In genomic region chr2:43406643-43407042, GRCh38 we compare ENCODE assay signal across 31 cellular contexts.
DNase-seq lines count a peak whose midpoint lies in the region; ATAC-seq, FAIRE-seq and TF ChIP-seq lines count a peak whose summit lies in the region.
"Had no signal": no experiment of that assay in that cellular context is flagged by ENCODE, and none has a peak within 500 bp of the region (broad histone marks: within the 10 kb centered on the region; RNA-seq: fewer than 3 reads in every experiment).

No MANE protein-coding gene starts in this region.

- TF ChIP-seq CTCF in HepG2 (CRISPR knock-in tag; IDR thresholded peaks at IDR 0.05), result no peak
- TF ChIP-seq CTCF in right lobe of liver (IDR thresholded peaks at IDR 0.05), result no peak

- WGBS in HepG2 (ENCODE audit: low lambda C conversion rate), result 67% methylated on average over 5 of the region's 5 CpGs
- WGBS in right lobe of liver (ENCODE audit: insufficient coverage, low coverage, low lambda C conversion rate, missing lambda C conversion rate), result 56% methylated on average over 3 of the region's 5 CpGs

- H3K27ac ChIP-seq in HepG2 (ENCODE audit: extremely low read length, insufficient read depth, low read length), result no peak overlapping the region
- no peak overlapping the region for H3K27ac ChIP-seq in right lobe of liver
- H3K27ac ChIP-seq in muscle layer of colon (ENCODE audit: low read depth, low read length), result peak overlapping the region; percentile 6
- H3K27ac ChIP-seq: colonic mucosa, foreskin keratinocyte, HL-60, left lung, ovary, tibial nerve had no signal

- no peaks in the 10 kb centered on the region for H3K9me3 ChIP-seq in HepG2 (ENCODE audit: low read length)
- no peaks in the 10 kb centered on the region for H3K9me3 ChIP-seq in right lobe of liver
- H3K9me3 ChIP-seq in muscle layer of colon (ENCODE audit: low read length), result no peaks in the 10 kb centered on the region
- H3K9me3 ChIP-seq in HAP-1, result no peaks in the 10 kb centered on the region
- H3K9me3 ChIP-seq: BE2C, colonic mucosa, left lung, ovary, tibial nerve had no signal

- no TSS peak for BruUV-seq in HepG2 (replicated peaks; lab: Mats Ljungman, UMichigan)

- in situ Hi-C loops in HepG2 (cut with HindIII; ENCODE audit: extremely low pct_ligation_motif_present, low pct_unique_long_range_greater_than_20kb) (no loop called here), HAP-1 (cut with MboI; ENCODE audit: low sequenced_read_pairs) (no loop called here)

- TF ChIP-seq EP300 in HepG2 (IDR thresholded peaks at IDR 0.05; ENCODE audit: low read depth in 2 of 2, low read length in 2 of 2) (no peak), HepG2 (CRISPR knock-in tag; IDR thresholded peaks at IDR 0.05; ENCODE audit: borderline replicate concordance) (no peak)

- H3K4me1 Mint-ChIP-seq in dendritic cell treated with granulocyte-macrophage colony-stimulating factor and Interleukin-4, amounts not matched to agents 40 ng/mL and 50 ng/mL, for 4 days (ENCODE audit: low read depth), result peaks cover 50% of the 10 kb centered on the region

- 0 out of 2 replicates have a peak overlapping the region, but pooled peaks have one; percentile 5 for H3K4me2 ChIP-seq in HepG2 (ENCODE audit: low read depth, low read length)
- H3K4me2 ChIP-seq: smooth muscle cell had no signal

- ATAC-seq in HepG2 (peak; percentile 22; the same call in 1 of the 3 replicates), right lobe of liver (no peak), HG02884 (IDR thresholded peaks at IDR 0.05; ENCODE audit: unreplicated experiment) (no peak)
- ATAC-seq: esophagus mucosa; foreskin keratinocyte; left lung; naive thymus-derived CD8-positive, alpha-beta T cell; Panc1 had no signal

- TF ChIP-seq RAD21 in HepG2 (CRISPR knock-in tag; IDR thresholded peaks at IDR 0.05), result no peak

- H3K27me3 Mint-ChIP-seq in dendritic cell treated with granulocyte-macrophage colony-stimulating factor and Interleukin-4, amounts not matched to agents 40 ng/mL and 50 ng/mL, for 4 days, result peaks cover 2% of the 10 kb centered on the region
- H3K27me3 Mint-ChIP-seq: activated B cell treated with CpG ODN at 0.5 μM for 24 hours; activated naive CD4-positive, alpha-beta T cell treated with anti-CD3 and anti-CD28 coated beads, Interleukin-2, amount 10 ng/mL, durations not matched to agents 7 days and 5 days; naive thymus-derived CD8-positive, alpha-beta T cell had no signal

- H3K9me3 Mint-ChIP-seq in dendritic cell treated with granulocyte-macrophage colony-stimulating factor and Interleukin-4, amounts not matched to agents 40 ng/mL and 50 ng/mL, for 4 days, result no peaks in the 10 kb centered on the region
- H3K9me3 Mint-ChIP-seq: activated B cell treated with CpG ODN at 0.5 μM for 24 hours; activated naive CD4-positive, alpha-beta T cell treated with anti-CD3 and anti-CD28 coated beads, Interleukin-2, amount 10 ng/mL, durations not matched to agents 7 days and 5 days; naive thymus-derived CD8-positive, alpha-beta T cell had no signal

- no peak for TF ChIP-seq POLR2A in HepG2 (IDR thresholded peaks at IDR 0.05; ENCODE audit: insufficient read depth in 1 of 2, low read depth in 2 of 2, low read length in 2 of 2)
- no peak for TF ChIP-seq POLR2A in right lobe of liver (IDR thresholded peaks at IDR 0.05)

- intact Hi-C loops in HepG2 (cut with micrococcal nuclease; ENCODE audit: unreplicated experiment) (no loop called here), right lobe of liver (cut with DNase I) (no loop called here)
- intact Hi-C loops in dendritic cell treated with granulocyte-macrophage colony-stimulating factor and Interleukin-4, amounts not matched to agents 40 ng/mL and 50 ng/mL, for 4 days (cut with micrococcal nuclease), result loop anchor here (5.0 to 10.0 kb wide), 3 partner anchors 51 to 172 kb away; no protein-coding TSS in a partner anchor

- H3K4me3 ChIP-seq in HepG2 (replicated peaks in 1 of 3; ENCODE audit: insufficient read depth in 1 of 3, low read depth in 2 of 3, low read length in 3 of 3), result no peak overlapping the region
- H3K4me3 ChIP-seq in right lobe of liver, result no peak overlapping the region
- no peak overlapping the region for H3K4me3 ChIP-seq in muscle layer of colon (ENCODE audit: low read depth in 1 of 2, low read length in 2 of 2)
- no peak overlapping the region for H3K4me3 ChIP-seq in HAP-1
- H3K4me3 ChIP-seq: colonic mucosa, left lung, ovary, smooth muscle cell, tibial nerve had no signal

- DNase-seq in HepG2 (ENCODE audit: low spot score), result no peak
- DNase-seq in right lobe of liver, result no peak
- DNase-seq in HAP-1 (ENCODE audit: low spot score in 2 of 2), result no peak
- DNase-seq in NCI-H2107 (lab: John Stamatoyannopoulos, UW), result no peak
- DNase-seq in DMS153 (lab: John Stamatoyannopoulos, UW), result no peak
- DNase-seq: activated B cell treated with CpG ODN at 0.5 μM for 24 hours; activated CD4-positive, alpha-beta T cell treated with anti-CD3 and anti-CD28 coated beads, Interleukin-2, amount 50 U/mL, for 48 hours; activated naive CD4-positive, alpha-beta T cell treated with anti-CD3 and anti-CD28 coated beads, Interleukin-2, amount 10 ng/mL, durations not matched to agents 7 days and 5 days; amniotic stem cell; colonic mucosa; effector memory CD4-positive, alpha-beta T cell; foreskin keratinocyte; GDM1; left lung; naive thymus-derived CD8-positive, alpha-beta T cell; NCI-H1092; NCI-H187; NCI-H526 treated with DMSO at 0.1 percent for 48 hours; ovary; SIG-M5; stimulated activated CD4-positive, alpha-beta T cell treated with anti-CD3 and anti-CD28 coated beads, Interleukin-2, amount 100 ng/mL, for 24 hours had no signal

- no peak for FAIRE-seq in HepG2 (lab: Jason Lieb, UNC)
- FAIRE-seq: bronchial epithelial cell had no signal

- H2AFZ ChIP-seq in HepG2 (ENCODE audit: low read length), result no peak overlapping the region

- no peaks in the 10 kb centered on the region for H3K27me3 ChIP-seq in HepG2 (ENCODE audit: control insufficient read depth in 1 of 2, insufficient read depth in 2 of 2, low read length in 2 of 2)
- no peaks in the 10 kb centered on the region for H3K27me3 ChIP-seq in right lobe of liver
- no peaks in the 10 kb centered on the region for H3K27me3 ChIP-seq in muscle layer of colon (ENCODE audit: control insufficient read depth in 1 of 2, insufficient read depth in 2 of 2, low read length in 2 of 2)
- no peaks in the 10 kb centered on the region for H3K27me3 ChIP-seq in HAP-1 (ENCODE audit: low read depth)
- H3K27me3 ChIP-seq: BE2C, colonic mucosa, foreskin keratinocyte, left lung, ovary, tibial nerve had no signal

- H3K79me2 ChIP-seq in HepG2 (ENCODE audit: insufficient read depth, low read length), result no peaks in the 10 kb centered on the region

- H3K9ac ChIP-seq in HepG2 (ENCODE audit: insufficient read depth, low read depth, low read length) (no peak overlapping the region), muscle layer of colon (ENCODE audit: low read length) (no peak overlapping the region)

- H3K36me3 ChIP-seq in HepG2 (replicated peaks in 1 of 2; ENCODE audit: control insufficient read depth in 1 of 2, insufficient read depth in 2 of 2, low read length in 2 of 2) (no peaks in the 10 kb centered on the region), right lobe of liver (no peaks in the 10 kb centered on the region), muscle layer of colon (ENCODE audit: insufficient read depth, low read length) (no peaks in the 10 kb centered on the region), HAP-1 (replicated peaks) (no peaks in the 10 kb centered on the region)
- H3K36me3 ChIP-seq: BE2C, colonic mucosa, left lung, ovary, tibial nerve had no signal

- H3K4me1 ChIP-seq in HepG2 (ENCODE audit: insufficient read depth, low read length) (peaks cover 38% of the 10 kb centered on the region), right lobe of liver (no peaks in the 10 kb centered on the region), muscle layer of colon (ENCODE audit: insufficient read depth, low read length) (peaks cover 49% of the 10 kb centered on the region), HAP-1 (no peaks in the 10 kb centered on the region; the same call in 1 of the 2 replicates)
- H3K4me1 ChIP-seq: colonic mucosa, foreskin keratinocyte had no signal

- POLR2A ChIA-PET in HepG2 (lab: Yijun Ruan, JAX), result no interaction called here

- peak overlapping the region; percentile 65 for H3K27ac Mint-ChIP-seq in dendritic cell treated with granulocyte-macrophage colony-stimulating factor and Interleukin-4, amounts not matched to agents 40 ng/mL and 50 ng/mL, for 4 days
- H3K27ac Mint-ChIP-seq: activated naive CD4-positive, alpha-beta T cell treated with anti-CD3 and anti-CD28 coated beads, Interleukin-2, amount 10 ng/mL, durations not matched to agents 7 days and 5 days had no signal

- H3K4me3 Mint-ChIP-seq in dendritic cell treated with granulocyte-macrophage colony-stimulating factor and Interleukin-4, amounts not matched to agents 40 ng/mL and 50 ng/mL, for 4 days, result no peak overlapping the region
- H3K4me3 Mint-ChIP-seq: activated B cell treated with CpG ODN at 0.5 μM for 24 hours; activated naive CD4-positive, alpha-beta T cell treated with anti-CD3 and anti-CD28 coated beads, Interleukin-2, amount 10 ng/mL, durations not matched to agents 7 days and 5 days; naive thymus-derived CD8-positive, alpha-beta T cell had no signal

- no peaks in the 10 kb centered on the region for H3K36me3 Mint-ChIP-seq in dendritic cell treated with granulocyte-macrophage colony-stimulating factor and Interleukin-4, amounts not matched to agents 40 ng/mL and 50 ng/mL, for 4 days (ENCODE audit: low read depth)
- H3K36me3 Mint-ChIP-seq: activated naive CD4-positive, alpha-beta T cell treated with anti-CD3 and anti-CD28 coated beads, Interleukin-2, amount 10 ng/mL, durations not matched to agents 7 days and 5 days had no signal

- CTCF ChIA-PET in HepG2 (lab: Yijun Ruan, JAX; ENCODE audit: low intra/inter-chr PET ratio, low total read pairs), result no interaction called here

- no peaks in the 10 kb centered on the region for H4K20me1 ChIP-seq in HepG2 (ENCODE audit: insufficient read depth, low read length)

TF ChIP-seq in HepG2, 621 proteins besides CTCF, POLR2A, EP300 and RAD21 (continues in another document):
- TF ChIP-seq SALL1 (CRISPR knock-in tag; IDR thresholded peaks at IDR 0.05) (peak; percentile 41; the same call in 1 of the 2 replicates), NR2F1 (CRISPR knock-in tag; IDR thresholded peaks at IDR 0.05) (no peak), ZNF770 (CRISPR knock-in tag; IDR thresholded peaks at IDR 0.05) (no peak)
